In the genomic region with DNA sequence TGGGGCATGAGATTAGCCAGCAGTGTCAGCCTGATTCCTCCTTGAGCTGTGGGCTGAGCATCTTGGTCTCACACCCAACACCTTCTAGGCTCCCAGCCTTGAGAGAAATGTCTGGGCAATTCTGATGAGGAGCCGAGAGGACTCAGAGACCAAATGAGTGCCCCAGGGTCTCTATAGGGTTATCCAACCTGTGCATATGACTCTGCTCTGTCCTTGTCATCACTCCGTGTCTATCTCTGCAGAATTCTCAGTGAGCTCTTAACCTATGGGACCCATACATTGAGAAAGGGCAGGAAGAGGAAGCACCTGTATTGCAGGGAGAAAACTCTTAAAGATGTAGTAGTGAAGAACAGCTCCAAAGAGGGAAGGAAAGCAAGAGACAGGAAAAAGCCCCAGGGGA, we compare ENCODE assay signal across 27 cellular contexts. TPM values are rescaled to one million over a fixed set of nuclear protein-coding genes. Genes with fewer than 3 reads are reported as not detected.
A peak's percentile ranks its signal among the peaks of the same experiment; 100 is the strongest.
DNase-seq lines count a peak whose midpoint lies in the region; ATAC-seq, FAIRE-seq and TF ChIP-seq lines count a peak whose summit lies in the region.
"Had no signal": no experiment of that assay in that cellular context is flagged by ENCODE, and none has a peak within 500 bp of the region (broad histone marks: within the 10 kb centered on the region; RNA-seq: fewer than 3 reads in every experiment).

No MANE protein-coding gene starts in this region.

- no peaks in the 10 kb centered on the region for H3K36me3 Mint-ChIP-seq in dendritic cell treated with granulocyte-macrophage colony-stimulating factor and Interleukin-4, amounts not matched to agents 40 ng/mL and 50 ng/mL, for 4 days (ENCODE audit: low read depth)
- H3K36me3 Mint-ChIP-seq: memory B cell had no signal

- no peaks in the 10 kb centered on the region for H3K27me3 ChIP-seq in BLaER1
- H3K27me3 ChIP-seq: breast epithelium, suprapubic skin had no signal

- ATAC-seq in HG03432 (IDR thresholded peaks at IDR 0.05; ENCODE audit: unreplicated experiment) = peak; percentile 10
- ATAC-seq: activated CD8-positive, alpha-beta T cell treated with anti-CD3 and anti-CD28 coated beads for 36 hours; heart left ventricle had no signal

- FAIRE-seq in GM12891 (lab: Jason Lieb, UNC) = peak; percentile 26
- FAIRE-seq: H1, HTR-8/SVneo had no signal

- no peak overlapping the region for H3K27ac ChIP-seq in BLaER1
- H3K27ac ChIP-seq: breast epithelium, C4-2B, KMS-11, SK-N-MC, suprapubic skin had no signal

- H4K20me1 ChIP-seq in BLaER1 = no peaks in the 10 kb centered on the region

- H3K9me3 Mint-ChIP-seq in dendritic cell treated with granulocyte-macrophage colony-stimulating factor and Interleukin-4, amounts not matched to agents 40 ng/mL and 50 ng/mL, for 4 days = no peaks in the 10 kb centered on the region
- H3K9me3 Mint-ChIP-seq: activated CD8-positive, alpha-beta T cell treated with anti-CD3 and anti-CD28 coated beads for 36 hours; memory B cell had no signal

- H3K4me1 ChIP-seq in BLaER1 = peaks cover 17% of the 10 kb centered on the region
- H3K4me1 ChIP-seq: breast epithelium, suprapubic skin had no signal

- intact Hi-C loops in dendritic cell treated with granulocyte-macrophage colony-stimulating factor and Interleukin-4, amounts not matched to agents 40 ng/mL and 50 ng/mL, for 4 days (cut with micrococcal nuclease) = loop anchor here (5.0 kb wide), 1 partner anchor 50 kb away; no protein-coding TSS in a partner anchor

- H3K27me3 Mint-ChIP-seq in dendritic cell treated with granulocyte-macrophage colony-stimulating factor and Interleukin-4, amounts not matched to agents 40 ng/mL and 50 ng/mL, for 4 days = no peaks in the 10 kb centered on the region
- H3K27me3 Mint-ChIP-seq: memory B cell had no signal

- H3K27ac Mint-ChIP-seq in dendritic cell treated with granulocyte-macrophage colony-stimulating factor and Interleukin-4, amounts not matched to agents 40 ng/mL and 50 ng/mL, for 4 days = peak overlapping the region; percentile 89
- H3K27ac Mint-ChIP-seq: activated CD8-positive, alpha-beta T cell treated with anti-CD3 and anti-CD28 coated beads for 36 hours had no signal

- no peaks in the 10 kb centered on the region for H3K9me3 ChIP-seq in BLaER1
- H3K9me3 ChIP-seq: breast epithelium, heart left ventricle, suprapubic skin had no signal

- H3K9ac ChIP-seq in BLaER1 = no peak overlapping the region
- H3K9ac ChIP-seq: KMS-11 had no signal

- H3K4me3 Mint-ChIP-seq in dendritic cell treated with granulocyte-macrophage colony-stimulating factor and Interleukin-4, amounts not matched to agents 40 ng/mL and 50 ng/mL, for 4 days = no peak overlapping the region
- H3K4me3 Mint-ChIP-seq: activated CD8-positive, alpha-beta T cell treated with anti-CD3 and anti-CD28 coated beads for 36 hours; memory B cell had no signal

- H3K4me3 ChIP-seq in BLaER1 = no peak overlapping the region
- H3K4me3 ChIP-seq: breast epithelium, heart left ventricle, SK-N-MC, suprapubic skin had no signal

- no peaks in the 10 kb centered on the region for H3K36me3 ChIP-seq in BLaER1
- H3K36me3 ChIP-seq: breast epithelium, heart left ventricle, suprapubic skin had no signal

- peak overlapping the region; percentile 42 for H3K4me2 ChIP-seq in BLaER1
- H3K4me2 ChIP-seq: KMS-11 had no signal

- DNase-seq in GM12891 (ENCODE audit: insufficient read length, low spot score) (no peak), NCI-H510A treated with DMSO at 0.1 percent for 48 hours (lab: John Stamatoyannopoulos, UW) (no peak), NCI-H2227 (lab: John Stamatoyannopoulos, UW; ENCODE audit: unreplicated experiment) (no peak), cortex of kidney (lab: John Stamatoyannopoulos, UW) (no peak)
- DNase-seq: activated CD4-positive, CD25-positive, alpha-beta regulatory T cell; activated CD8-positive, alpha-beta T cell treated with anti-CD3 and anti-CD28 coated beads for 36 hours; activated gamma-delta T cell treated with Interleukin-2 at 50 U/mL for 16 hours; amygdala; effector memory CD4-positive, alpha-beta T cell; foreskin fibroblast; heart left ventricle; NCI-H146; NCI-H526 treated with DMSO at 0.1 percent for 48 hours; RPMI8226; T-helper 9 cell had no signal

- no peak for TF ChIP-seq POLR2A in GM12891 (IDR thresholded peaks at IDR 0.05; ENCODE audit: low read depth, low read length)

- H3K4me1 Mint-ChIP-seq in dendritic cell treated with granulocyte-macrophage colony-stimulating factor and Interleukin-4, amounts not matched to agents 40 ng/mL and 50 ng/mL, for 4 days (ENCODE audit: low read depth) = peaks cover 76% of the 10 kb centered on the region

TF ChIP-seq in GM12891, 5 proteins besides CTCF, POLR2A, EP300 and RAD21:
- no peak for TF ChIP-seq SPI1 (IDR thresholded peaks at IDR 0.05; ENCODE audit: low read depth, low read length)
- no peak for TF ChIP-seq TAF1 (IDR thresholded peaks at IDR 0.05; ENCODE audit: low read depth, low read length)
- TF ChIP-seq POU2F2 (IDR thresholded peaks at IDR 0.05; ENCODE audit: low read depth, low read length) = no peak
- TF ChIP-seq PAX5 (IDR thresholded peaks at IDR 0.05; ENCODE audit: insufficient read depth, low read length, severe bottlenecking) = no peak
- no peak for TF ChIP-seq POLR2AphosphoS5 (IDR thresholded peaks at IDR 0.05; ENCODE audit: low read depth, low read length)

RNA-seq across cellular contexts. Expression of a gene that starts 13.8 kb away (rescaled TPM):
- not detected for polyA plus RNA-seq in GM12891 (2012; ENCODE audit: low read depth, missing spikeins)
- polyA plus RNA-seq: esophagus, H1, heart left ventricle had no signal
